1 cellular context compared by ENCODE assay signal in genomic region chr11:34148504-34149165, GRCh38.
A peak's percentile ranks its signal among the peaks of the same experiment; 100 is the strongest.
TF ChIP-seq lines count a peak whose summit lies in the region.

No MANE protein-coding gene starts in this region.

TF ChIP-seq in K562, 482 proteins besides CTCF, POLR2A, EP300 and RAD21:
- TF ChIP-seq POLR2G (IDR thresholded peaks at IDR 0.05; ENCODE audit: low read depth, low read length): 0 out of 2 replicates have a peak, but pooled peaks have one; percentile 23
- TF ChIP-seq PML (IDR thresholded peaks at IDR 0.05; ENCODE audit: low read length): no peak
- no peak for TF ChIP-seq PHTF2 (CRISPR knock-in tag; IDR thresholded peaks at IDR 0.05)
- no peak for TF ChIP-seq ZNF3 (CRISPR knock-in tag; IDR thresholded peaks at IDR 0.05)
- peak; percentile 68 for TF ChIP-seq CEBPB (tag; IDR thresholded peaks at IDR 0.05)
- no peak for TF ChIP-seq SIN3B (IDR thresholded peaks at IDR 0.05; ENCODE audit: low read depth)
TF ChIP-seq in K562: peak in this region for 2.
